Comparison of ENCODE assay signal across 21 cellular contexts in genomic region chr2:99648906-99649606, GRCh38.
DNase-seq lines count a peak whose midpoint lies in the region; ATAC-seq and TF ChIP-seq lines count a peak whose summit lies in the region.
"Had no signal": no experiment of that assay in that cellular context is flagged by ENCODE, and none has a peak within 500 bp of the region (broad histone marks: within the 10 kb centered on the region; RNA-seq: fewer than 3 reads in every experiment).

No MANE protein-coding gene starts in this region.

- no peaks in the 10 kb centered on the region for H4K20me1 ChIP-seq in GM23248 (ENCODE audit: insufficient read depth)
- no peaks in the 10 kb centered on the region for H4K20me1 ChIP-seq in hepatocyte (ENCODE audit: insufficient read depth, poor library complexity, severe bottlenecking)
- no peaks in the 10 kb centered on the region for H4K20me1 ChIP-seq in osteoblast (ENCODE audit: insufficient read depth, low read length)

- H3K9me2 ChIP-seq in GM23248 (ENCODE audit: insufficient read depth) (no peaks in the 10 kb centered on the region), hepatocyte (replicated peaks; ENCODE audit: insufficient read depth) (no peaks in the 10 kb centered on the region)

- TF ChIP-seq CTCF in hepatocyte (IDR thresholded peaks at IDR 0.05; ENCODE audit: poor library complexity) (no peak), osteoblast (IDR thresholded peaks at IDR 0.05; ENCODE audit: extremely low read depth, low read depth, low read length) (no peak)

- H3F3A ChIP-seq in GM23248 (ENCODE audit: insufficient read depth): peaks cover 24% of the 10 kb centered on the region

- H3K4me3 ChIP-seq in GM23248 (no peak overlapping the region), hepatocyte (no peak overlapping the region), osteoblast (ENCODE audit: insufficient read depth, low read length) (no peak overlapping the region)
- H3K4me3 ChIP-seq: lung, right lobe of liver, SK-N-MC had no signal

- H3K27ac ChIP-seq in GM23248 (peak overlapping the region; percentile 64), cingulate gyrus (ENCODE audit: low read depth, low read length) (peak overlapping the region; percentile 47), hepatocyte (peak overlapping the region; percentile 12), osteoblast (ENCODE audit: low read depth, low read length) (peak overlapping the region; percentile 69)
- H3K27ac ChIP-seq: brain microvascular endothelial cell, C4-2B, parathyroid adenoma, right lobe of liver, SK-N-MC had no signal

- no peaks in the 10 kb centered on the region for H3K27me3 ChIP-seq in GM23248 (replicated peaks; ENCODE audit: insufficient read depth)
- no peaks in the 10 kb centered on the region for H3K27me3 ChIP-seq in hepatocyte
- peaks cover 3% of the 10 kb centered on the region for H3K27me3 ChIP-seq in osteoblast (ENCODE audit: insufficient read depth, low read length)
- H3K27me3 ChIP-seq: brain microvascular endothelial cell, right lobe of liver had no signal

- DNase-seq in GM23248 (peak; percentile 20), hepatocyte (ENCODE audit: low spot score) (no peak), osteoblast (ENCODE audit: insufficient read length, low spot score, missing footprints) (no peak), activated gamma-delta T cell treated with Interleukin-2 at 50 U/mL for 16 hours (no peak), left lobe of liver (ENCODE audit: low spot score) (no peak), NCI-H1048 (lab: John Stamatoyannopoulos, UW) (no peak), G401 (ENCODE audit: low spot score) (no peak)
- DNase-seq: activated CD4-positive, alpha-beta T cell treated with anti-CD3 and anti-CD28 coated beads, Interleukin-2, amount 50 U/mL, for 4 hours; activated CD8-positive, alpha-beta memory T cell treated with anti-CD3 and anti-CD28 coated beads, Interleukin-2, amount 50 U/mL, for 48 hours; activated naive CD8-positive, alpha-beta T cell treated with anti-CD3 and anti-CD28 coated beads, Interleukin-2, amount 10 ng/mL, durations not matched to agents 7 days and 5 days; brain microvascular endothelial cell; NCI-H1105 treated with DMSO at 0.1 percent for 48 hours; NCI-H510A; NK-92 treated with Interleukin-12 subunit alpha and Interleukin-12 subunit beta, amount 100 ng/mL, for 24 hours; right lobe of liver; stimulated activated CD8-positive, alpha-beta memory T cell treated with anti-CD3 and anti-CD28 coated beads, Interleukin-4, amount 100 ng/mL, for 48 hours had no signal

- ATAC-seq in left lobe of liver: no peak
- ATAC-seq: right lobe of liver had no signal

- in situ Hi-C loops in GM23248 (cut with MboI): no loop called here
- in situ Hi-C loops in G401 (cut with HindIII; ENCODE audit: low sequenced_read_pairs): no loop called here

- 0 out of 2 replicates have a peak overlapping the region, but pooled peaks have one; percentile 7 for H2AFZ ChIP-seq in GM23248
- H2AFZ ChIP-seq in hepatocyte: no peak overlapping the region
- H2AFZ ChIP-seq in osteoblast (ENCODE audit: low read length): no peak overlapping the region
- H2AFZ ChIP-seq: parathyroid adenoma had no signal

- H3K36me3 ChIP-seq in GM23248 (ENCODE audit: low read depth) (no peaks in the 10 kb centered on the region), hepatocyte (replicated peaks; ENCODE audit: insufficient read depth, low read depth) (no peaks in the 10 kb centered on the region), osteoblast (ENCODE audit: insufficient read depth, low read length) (no peaks in the 10 kb centered on the region)
- H3K36me3 ChIP-seq: brain microvascular endothelial cell, right lobe of liver had no signal

- H3K4me2 ChIP-seq in GM23248 (ENCODE audit: unreplicated experiment) (peak overlapping the region; percentile 12), hepatocyte (no peak overlapping the region), osteoblast (ENCODE audit: insufficient read depth, low read length) (peak overlapping the region; percentile 64)

- 46 to 52% methylated on average over 9 of the region's 9 CpGs for WGBS in GM23248 (ENCODE audit: low coverage in 1 of 2, low lambda C conversion rate in 2 of 2, missing lambda C conversion rate in 2 of 2), 2 experiments
- WGBS in hepatocyte (ENCODE audit: low lambda C conversion rate, missing lambda C conversion rate): 79% methylated on average over 9 of the region's 9 CpGs

- no peaks in the 10 kb centered on the region for H3K9me3 ChIP-seq in GM23248 (ENCODE audit: low read depth)
- H3K9me3 ChIP-seq in hepatocyte (ENCODE audit: low read depth): no peaks in the 10 kb centered on the region
- no peaks in the 10 kb centered on the region for H3K9me3 ChIP-seq in osteoblast (ENCODE audit: low read depth, low read length)
- H3K9me3 ChIP-seq: right lobe of liver had no signal

- H3K79me2 ChIP-seq in GM23248 (ENCODE audit: insufficient read depth) (no peaks in the 10 kb centered on the region), hepatocyte (no peaks in the 10 kb centered on the region), osteoblast (ENCODE audit: insufficient read depth, low read length) (no peaks in the 10 kb centered on the region)
- H3K79me2 ChIP-seq: parathyroid adenoma had no signal

- peaks cover 44% of the 10 kb centered on the region for H3K4me1 ChIP-seq in GM23248 (ENCODE audit: insufficient read depth)
- peaks cover 11% of the 10 kb centered on the region for H3K4me1 ChIP-seq in hepatocyte (ENCODE audit: insufficient read depth)
- H3K4me1 ChIP-seq in osteoblast (ENCODE audit: insufficient read depth, low read length): peaks cover 21% of the 10 kb centered on the region
- H3K4me1 ChIP-seq: parathyroid adenoma had no signal

- H3K9ac ChIP-seq in GM23248: peak overlapping the region; percentile 29; the same call in 1 of the 2 replicates
- H3K9ac ChIP-seq: parathyroid adenoma had no signal

Comparison
In these comparisons a context has a peak if more than half of its experiments do, and no peak if none do; other contexts are left out.
1. H3K27ac ChIP-seq: peak in every context shown above with its lines; median percentile 69 in osteoblast; 64 in GM23248; 47 in cingulate gyrus; 12 in hepatocyte.